Comparison of ENCODE assay signal across 28 cellular contexts in the genomic region with DNA sequence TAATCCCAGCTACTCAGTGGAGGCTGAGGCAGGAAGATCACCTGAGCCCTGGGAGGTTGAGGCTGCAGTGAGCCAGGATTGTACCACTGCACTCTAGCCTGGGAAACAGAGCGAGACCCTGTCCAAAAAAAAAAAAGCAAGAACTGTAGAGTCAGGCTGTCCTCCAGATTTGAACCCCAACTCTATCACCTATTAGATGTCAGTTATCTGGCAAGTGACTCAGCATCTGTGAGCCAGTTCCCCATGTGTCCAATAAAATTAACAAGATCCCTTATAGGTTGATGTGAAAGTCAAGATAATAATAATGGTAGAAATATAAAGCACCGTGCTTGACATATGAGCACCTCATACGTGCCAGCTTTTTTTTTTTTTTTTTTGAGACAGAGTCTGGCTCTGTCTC. TPM values are rescaled to one million over a fixed set of nuclear protein-coding genes. Genes with fewer than 3 reads are reported as not detected.
DNase-seq lines count a peak whose midpoint lies in the region; ATAC-seq and TF ChIP-seq lines count a peak whose summit lies in the region.
"Had no signal": no experiment of that assay in that cellular context is flagged by ENCODE, and none has a peak within 500 bp of the region (broad histone marks: within the 10 kb centered on the region; RNA-seq: fewer than 3 reads in every experiment).

No MANE protein-coding gene starts in this region.

- peaks cover 1% of the 10 kb centered on the region for H3K79me1 ChIP-seq in mesendoderm (ENCODE audit: low read length)

- H3K27ac Mint-ChIP-seq in natural killer cell, result no peak overlapping the region
- no peak overlapping the region for H3K27ac Mint-ChIP-seq in natural killer cell treated with Interleukin-12 subunit alpha and Interleukin-12 subunit beta and Interleukin-15 and Interleukin-18, amount 100 ng/mL, for 72 hours
- H3K27ac Mint-ChIP-seq in activated CD8-positive, alpha-beta memory T cell treated with anti-CD3 and anti-CD28 coated beads, Interleukin-2, amount 10 ng/mL, durations not matched to agents 7 days and 5 days, result no peak overlapping the region
- H3K27ac Mint-ChIP-seq: CD14-positive monocyte; CD4-positive, CD25-positive, alpha-beta regulatory T cell had no signal

- peak overlapping the region; percentile 41 for H3K4ac ChIP-seq in mesendoderm (ENCODE audit: low read depth, low read length)

- no peaks in the 10 kb centered on the region for H3K9me3 ChIP-seq in osteoblast (ENCODE audit: low read depth, low read length)
- H3K9me3 ChIP-seq: BE2C had no signal

- peaks cover 9% of the 10 kb centered on the region for H3K4me1 ChIP-seq in mesendoderm (ENCODE audit: control insufficient read depth, low read depth, low read length)
- no peaks in the 10 kb centered on the region for H3K4me1 ChIP-seq in osteoblast (ENCODE audit: insufficient read depth, low read length)
- H3K4me1 ChIP-seq: BE2C, BLaER1 had no signal

- peaks cover 31 to 41% of the 10 kb centered on the region in 2 donors for H3K4me1 Mint-ChIP-seq in natural killer cell
- H3K4me1 Mint-ChIP-seq in natural killer cell treated with Interleukin-12 subunit alpha and Interleukin-12 subunit beta and Interleukin-15 and Interleukin-18, amount 100 ng/mL, for 72 hours (ENCODE audit: low read depth in 2 of 2), result peaks cover 19 to 40% of the 10 kb centered on the region in 2 donors
- no peaks in the 10 kb centered on the region for H3K4me1 Mint-ChIP-seq in activated CD8-positive, alpha-beta memory T cell treated with anti-CD3 and anti-CD28 coated beads, Interleukin-2, amount 10 ng/mL, durations not matched to agents 7 days and 5 days

- H4K5ac ChIP-seq in mesendoderm (ENCODE audit: low read length), result no peak overlapping the region

- no peak overlapping the region for H4K8ac ChIP-seq in mesendoderm (ENCODE audit: low read depth, low read length)

- no peak for TF ChIP-seq CTCF in natural killer cell (IDR thresholded peaks at IDR 0.05)
- no peak for TF ChIP-seq CTCF in osteoblast (IDR thresholded peaks at IDR 0.05; ENCODE audit: extremely low read depth, low read depth, low read length)

- no peak overlapping the region for H3K4me2 ChIP-seq in mesendoderm (ENCODE audit: low read length)
- no peak overlapping the region for H3K4me2 ChIP-seq in osteoblast (ENCODE audit: insufficient read depth, low read length)
- H3K4me2 ChIP-seq: BLaER1 had no signal

- H3K36me3 Mint-ChIP-seq in natural killer cell, result no peaks in the 10 kb centered on the region
- H3K36me3 Mint-ChIP-seq in natural killer cell treated with Interleukin-12 subunit alpha and Interleukin-12 subunit beta and Interleukin-15 and Interleukin-18, amount 100 ng/mL, for 72 hours, result no peaks in the 10 kb centered on the region
- peaks cover 32% of the 10 kb centered on the region for H3K36me3 Mint-ChIP-seq in activated CD8-positive, alpha-beta memory T cell treated with anti-CD3 and anti-CD28 coated beads, Interleukin-2, amount 10 ng/mL, durations not matched to agents 7 days and 5 days

- H2BK5ac ChIP-seq in mesendoderm (ENCODE audit: low read length), result no peak overlapping the region

- no peak overlapping the region for H3K23ac ChIP-seq in mesendoderm (ENCODE audit: low read length)

- H4K20me1 ChIP-seq in osteoblast (ENCODE audit: insufficient read depth, low read length), result no peaks in the 10 kb centered on the region

- H3K79me2 ChIP-seq in mesendoderm (ENCODE audit: control insufficient read depth, insufficient read depth, low read length) (peaks cover 13% of the 10 kb centered on the region), osteoblast (ENCODE audit: insufficient read depth, low read length) (no peaks in the 10 kb centered on the region)

- no peak overlapping the region for H2AFZ ChIP-seq in osteoblast (ENCODE audit: low read length)

- WGBS in mesendoderm (ENCODE audit: extremely low coverage, insufficient coverage, low lambda C conversion rate), result no CpG with 5 or more reads among the region's 3 CpGs

- no peak overlapping the region for H3K56ac ChIP-seq in mesendoderm (ENCODE audit: low read length)

- peak overlapping the region; percentile 9 for H3K4me3 Mint-ChIP-seq in natural killer cell
- no peak overlapping the region for H3K4me3 Mint-ChIP-seq in natural killer cell treated with Interleukin-12 subunit alpha and Interleukin-12 subunit beta and Interleukin-15 and Interleukin-18, amount 100 ng/mL, for 72 hours
- no peak overlapping the region for H3K4me3 Mint-ChIP-seq in activated CD8-positive, alpha-beta memory T cell treated with anti-CD3 and anti-CD28 coated beads, Interleukin-2, amount 10 ng/mL, durations not matched to agents 7 days and 5 days

- ATAC-seq in natural killer cell (no peak), GM21786 (IDR thresholded peaks at IDR 0.05; ENCODE audit: unreplicated experiment) (no peak)
- ATAC-seq in natural killer cell treated with Interleukin-12 subunit alpha and Interleukin-12 subunit beta and Interleukin-15 and Interleukin-18, amount 100 ng/mL, for 72 hours, result no peak
- no peak for ATAC-seq in activated CD8-positive, alpha-beta memory T cell treated with anti-CD3 and anti-CD28 coated beads, Interleukin-2, amount 10 ng/mL, durations not matched to agents 7 days and 5 days
- ATAC-seq: GM12878 had no signal

- H2BK15ac ChIP-seq in mesendoderm (replicated peaks; ENCODE audit: low read depth), result no peak overlapping the region

- no peaks in the 10 kb centered on the region for H3K27me3 Mint-ChIP-seq in natural killer cell (ENCODE audit: low read depth in 2 of 2)
- no peaks in the 10 kb centered on the region for H3K27me3 Mint-ChIP-seq in natural killer cell treated with Interleukin-12 subunit alpha and Interleukin-12 subunit beta and Interleukin-15 and Interleukin-18, amount 100 ng/mL, for 72 hours
- no peaks in the 10 kb centered on the region for H3K27me3 Mint-ChIP-seq in activated CD8-positive, alpha-beta memory T cell treated with anti-CD3 and anti-CD28 coated beads, Interleukin-2, amount 10 ng/mL, durations not matched to agents 7 days and 5 days

- no peak overlapping the region for H3K9ac ChIP-seq in mesendoderm (ENCODE audit: low read length)
- H3K9ac ChIP-seq: BLaER1 had no signal

- H3K27me3 ChIP-seq in mesendoderm (ENCODE audit: insufficient read depth, low read length, poor library complexity) (no peaks in the 10 kb centered on the region), osteoblast (ENCODE audit: insufficient read depth, low read length) (no peaks in the 10 kb centered on the region)
- H3K27me3 ChIP-seq: BLaER1 had no signal

- intact Hi-C loops in natural killer cell (cut with micrococcal nuclease), result loop anchor here (10.0 kb wide), 1 partner anchor 131 kb away; no protein-coding TSS in a partner anchor

- CTCF ChIA-PET in activated CD8-positive, alpha-beta memory T cell treated with anti-CD3 and anti-CD28 coated beads, Interleukin-2, amount 10 ng/mL, durations not matched to agents 7 days and 5 days (lab: Charles Lee), result no interaction called here

- H3K9me3 Mint-ChIP-seq in natural killer cell, result no peaks in the 10 kb centered on the region
- no peaks in the 10 kb centered on the region for H3K9me3 Mint-ChIP-seq in natural killer cell treated with Interleukin-12 subunit alpha and Interleukin-12 subunit beta and Interleukin-15 and Interleukin-18, amount 100 ng/mL, for 72 hours
- H3K9me3 Mint-ChIP-seq in activated CD8-positive, alpha-beta memory T cell treated with anti-CD3 and anti-CD28 coated beads, Interleukin-2, amount 10 ng/mL, durations not matched to agents 7 days and 5 days (ENCODE audit: low read depth), result peaks cover 9% of the 10 kb centered on the region

- H3K4me3 ChIP-seq in mesendoderm (ENCODE audit: low read length), result no peak overlapping the region
- H3K4me3 ChIP-seq in osteoblast (ENCODE audit: insufficient read depth, low read length), result no peak overlapping the region
- H3K4me3 ChIP-seq: BLaER1, GM12878 had no signal

- no peak overlapping the region for H2AK5ac ChIP-seq in mesendoderm (ENCODE audit: low read length)

- DNase-seq in natural killer cell (no peak), mesendoderm (no peak), osteoblast (ENCODE audit: insufficient read length, low spot score, missing footprints) (peak; percentile 69), midbrain (lab: John Stamatoyannopoulos, UW) (no peak)
- DNase-seq in natural killer cell treated with Interleukin-12 subunit alpha and Interleukin-12 subunit beta and Interleukin-15 and Interleukin-18, amount 100 ng/mL, for 72 hours (ENCODE audit: low spot score), result no peak
- DNase-seq in activated CD8-positive, alpha-beta memory T cell treated with anti-CD3 and anti-CD28 coated beads, Interleukin-2, amount 10 ng/mL, durations not matched to agents 7 days and 5 days, result no peak
- DNase-seq: 8988T; ACHN; BE2C; C1 segment of cervical spinal cord; CD4-positive, alpha-beta memory T cell; CD4-positive, CD25-positive, alpha-beta regulatory T cell; CD8-positive, alpha-beta memory T cell; COR-L47; DMS 273 treated with DMSO at 0.1 percent for 48 hours; DMS153; DMS53; DMS79; DND-41; EL; GDM1 had no signal

- H3K36me3 ChIP-seq in mesendoderm (ENCODE audit: control insufficient read depth, insufficient read depth, low read length) (no peaks in the 10 kb centered on the region), osteoblast (ENCODE audit: insufficient read depth, low read length) (no peaks in the 10 kb centered on the region)
- H3K36me3 ChIP-seq: BE2C had no signal

- H3K18ac ChIP-seq in mesendoderm (ENCODE audit: low read length), result no peak overlapping the region

- H3K27ac ChIP-seq in mesendoderm (ENCODE audit: low read depth, low read length) (no peak overlapping the region), osteoblast (ENCODE audit: low read depth, low read length) (no peak overlapping the region)
- H3K27ac ChIP-seq: BLaER1 had no signal

- H2BK120ac ChIP-seq in mesendoderm (ENCODE audit: low read depth, low read length), result no peak overlapping the region

RNA-seq across cellular contexts. Expression of a gene that starts 22.0 kb away (rescaled TPM):
- total RNA-seq in natural killer cell (1 to 10 TPM in 2 of 3 donors, under 1 TPM in 1; 0.95 to 3.3 (median 2.3) TPM), osteoblast (not detected in 2 replicates)
- total RNA-seq in natural killer cell treated with Interleukin-12 subunit alpha and Interleukin-12 subunit beta and Interleukin-15 and Interleukin-18, amount 100 ng/mL, for 72 hours, result under 1 TPM in 1 of 2 donors, not detected in 1; 0.22 TPM
- 0.10 TPM for polyA plus RNA-seq in mesendoderm (2013, experiment 1 of 2)
- 0.04 TPM for polyA plus RNA-seq in mesendoderm (2013, experiment 2 of 2)
- total RNA-seq in activated CD8-positive, alpha-beta memory T cell treated with anti-CD3 and anti-CD28 coated beads, Interleukin-2, amount 10 ng/mL, durations not matched to agents 7 days and 5 days, result under 1 TPM in 1 of 2 experiments, not detected in 1; 0.55 TPM
- total RNA-seq: A673; CD8-positive, alpha-beta memory T cell; G401; GM12878 had no signal
- polyA plus RNA-seq: AG04450; CD4-positive, alpha-beta memory T cell; CD4-positive, CD25-positive, alpha-beta regulatory T cell; GM12878 had no signal

RNA-seq across cellular contexts. Expression of a gene that starts 46.9 kb away (rescaled TPM):
- 10 to 100 TPM; 18.2 to 25.3 (median 19.3) TPM for total RNA-seq in natural killer cell
- 10 to 100 TPM; 13.4 to 31.0 TPM for total RNA-seq in natural killer cell treated with Interleukin-12 subunit alpha and Interleukin-12 subunit beta and Interleukin-15 and Interleukin-18, amount 100 ng/mL, for 72 hours
- 14.3 TPM for polyA plus RNA-seq in mesendoderm (2013, experiment 1 of 2)
- 14.3 TPM for polyA plus RNA-seq in mesendoderm (2013, experiment 2 of 2)
- total RNA-seq in osteoblast, result 9.7 and 12.7 TPM in 2 replicates
- total RNA-seq in activated CD8-positive, alpha-beta memory T cell treated with anti-CD3 and anti-CD28 coated beads, Interleukin-2, amount 10 ng/mL, durations not matched to agents 7 days and 5 days, result 10 to 100 TPM; 18.9 to 23.9 TPM

RNA-seq across cellular contexts. Expression of a gene that starts 49.8 kb away (rescaled TPM):
- total RNA-seq in natural killer cell (10 to 100 TPM; 30.2 to 71.2 (median 42.6) TPM), osteoblast (0.36 and 3.2 TPM in 2 replicates)
- total RNA-seq in natural killer cell treated with Interleukin-12 subunit alpha and Interleukin-12 subunit beta and Interleukin-15 and Interleukin-18, amount 100 ng/mL, for 72 hours, result 100 to 1,000 TPM in 1 of 2 donors, 10 to 100 TPM in 1; 50.3 to 154 TPM
- 0.38 TPM for polyA plus RNA-seq in mesendoderm (2013, experiment 1 of 2)
- 0.46 TPM for polyA plus RNA-seq in mesendoderm (2013, experiment 2 of 2)
- total RNA-seq in activated CD8-positive, alpha-beta memory T cell treated with anti-CD3 and anti-CD28 coated beads, Interleukin-2, amount 10 ng/mL, durations not matched to agents 7 days and 5 days, result 10 to 100 TPM; 30.5 to 32.7 TPM
- total RNA-seq: G401 had no signal

RNA-seq across cellular contexts. Expression of a gene that starts 59.7 kb away (rescaled TPM):
- total RNA-seq in natural killer cell, result 10 to 100 TPM in 1 of 3 donors, 1 to 10 TPM in 2; 8.8 to 15.7 (median 10.0) TPM
- total RNA-seq in natural killer cell treated with Interleukin-12 subunit alpha and Interleukin-12 subunit beta and Interleukin-15 and Interleukin-18, amount 100 ng/mL, for 72 hours, result 1 to 10 TPM; 1.3 to 8.7 TPM
- polyA plus RNA-seq in mesendoderm (2013, experiment 1 of 2), result 13.8 TPM
- polyA plus RNA-seq in mesendoderm (2013, experiment 2 of 2), result 11.6 TPM
- total RNA-seq in osteoblast, result 0.29 and 1.1 TPM in 2 replicates
- total RNA-seq in activated CD8-positive, alpha-beta memory T cell treated with anti-CD3 and anti-CD28 coated beads, Interleukin-2, amount 10 ng/mL, durations not matched to agents 7 days and 5 days, result 1 to 10 TPM; 4.5 to 9.8 TPM
